35 cellular contexts compared by ENCODE assay signal in the genomic region with DNA sequence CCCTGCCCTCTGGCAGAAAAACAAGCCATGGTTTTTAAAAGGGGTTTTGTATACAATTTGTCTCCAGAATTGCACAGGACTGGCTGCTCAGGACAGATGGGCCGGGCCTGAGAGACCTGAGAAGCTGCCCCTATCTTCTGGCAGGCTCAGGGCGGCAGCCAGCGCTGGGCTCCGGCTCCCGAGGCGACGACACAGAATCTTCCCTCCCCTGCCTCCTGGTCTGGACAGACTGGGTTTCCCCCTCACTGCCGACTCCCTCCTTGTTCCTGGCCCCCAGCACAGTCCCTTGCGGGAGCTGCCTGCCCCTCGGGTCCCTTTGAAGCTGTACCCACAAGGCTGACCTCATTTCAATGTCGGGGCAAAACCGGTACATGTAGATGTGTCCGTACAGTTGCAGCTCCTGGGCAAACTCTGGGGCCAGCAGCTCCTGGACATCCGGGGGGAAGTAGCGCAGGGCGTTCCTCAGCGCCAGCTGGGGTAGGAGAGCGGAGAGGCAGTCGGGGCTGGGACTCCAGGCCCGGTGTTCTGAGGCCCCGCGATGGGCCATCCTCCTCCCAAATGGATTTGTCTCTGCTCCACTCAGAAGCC. TPM values are rescaled to one million over a fixed set of nuclear protein-coding genes. Genes with fewer than 3 reads are reported as not detected.
A peak's percentile ranks its signal among the peaks of the same experiment; 100 is the strongest.
DNase-seq lines count a peak whose midpoint lies in the region; ATAC-seq, FAIRE-seq and TF ChIP-seq lines count a peak whose summit lies in the region.
"Had no signal": no experiment of that assay in that cellular context is flagged by ENCODE, and none has a peak within 500 bp of the region (broad histone marks: within the 10 kb centered on the region; RNA-seq: fewer than 3 reads in every experiment).

No MANE protein-coding gene starts in this region.

- H2BK5ac ChIP-seq in H1 (ENCODE audit: low read depth, low read length): no peak overlapping the region

- H3K9me3 Mint-ChIP-seq in naive thymus-derived CD4-positive, alpha-beta T cell: no peaks in the 10 kb centered on the region
- H3K9me3 Mint-ChIP-seq: activated CD4-positive, alpha-beta memory T cell treated with anti-CD3 and anti-CD28 coated beads for 36 hours; activated naive CD4-positive, alpha-beta T cell treated with anti-CD3 and anti-CD28 coated beads, Interleukin-2, amount 10 ng/mL, durations not matched to agents 7 days and 5 days; activated T-helper 1 cell treated with anti-CD3 and anti-CD28 coated beads, Interleukin-12 subunit alpha, Interleukin-12 subunit beta, Interleukin-2, Interleukin-4 antibody, amounts not matched to agents 30 ng/mL and 10 ng/mL and 1 ng/mL, durations not matched to agents 14 hours and 24 hours and 36 hours; CD8-positive, alpha-beta memory T cell; H9; immature natural killer cell; naive B cell had no signal

- no peaks in the 10 kb centered on the region for H3K36me3 Mint-ChIP-seq in naive thymus-derived CD4-positive, alpha-beta T cell
- H3K36me3 Mint-ChIP-seq: activated CD4-positive, alpha-beta memory T cell treated with anti-CD3 and anti-CD28 coated beads for 36 hours; activated naive CD4-positive, alpha-beta T cell treated with anti-CD3 and anti-CD28 coated beads, Interleukin-2, amount 10 ng/mL, durations not matched to agents 7 days and 5 days; CD8-positive, alpha-beta memory T cell; immature natural killer cell; naive B cell had no signal

- H3K27ac ChIP-seq in H1 (ENCODE audit: low read depth, low read length) (no peak overlapping the region), aorta (ENCODE audit: low read depth in 1 of 2, low read length in 2 of 2) (no peak overlapping the region)
- H3K27ac ChIP-seq in naive thymus-derived CD4-positive, alpha-beta T cell (ENCODE audit: low read depth, low read length): no peak overlapping the region
- H3K27ac ChIP-seq: brain microvascular endothelial cell, gastrocnemius medialis had no signal

- H3K4me3 ChIP-seq in H1 (ENCODE audit: extremely low read depth in 1 of 4, insufficient read depth in 2 of 4, low read depth in 3 of 4, low read length in 4 of 4): no peak overlapping the region
- H3K4me3 ChIP-seq in naive thymus-derived CD4-positive, alpha-beta T cell (ENCODE audit: low read length): no peak overlapping the region
- no peak overlapping the region for H3K4me3 ChIP-seq in aorta (ENCODE audit: low read length in 2 of 2)
- H3K4me3 ChIP-seq: gastrocnemius medialis, MG63 had no signal

- H3K23ac ChIP-seq in H1 (ENCODE audit: insufficient read length): no peak overlapping the region

- no peak for TF ChIP-seq CTCF in H1 (IDR thresholded peaks at IDR 0.05; ENCODE audit: control extremely low read depth in 1 of 3, insufficient read depth in 1 of 3, low read depth in 1 of 3, low read length in 3 of 3)

- H3K4me1 Mint-ChIP-seq in naive thymus-derived CD4-positive, alpha-beta T cell: no peaks in the 10 kb centered on the region
- H3K4me1 Mint-ChIP-seq: activated naive CD4-positive, alpha-beta T cell treated with anti-CD3 and anti-CD28 coated beads, Interleukin-2, amount 10 ng/mL, durations not matched to agents 7 days and 5 days; CD8-positive, alpha-beta memory T cell; H9; immature natural killer cell; naive B cell had no signal

- H3K4me1 ChIP-seq in H1 (replicated peaks in 1 of 4; ENCODE audit: control insufficient read depth in 3 of 4, insufficient read depth in 4 of 4, low read length in 3 of 4) (no peaks in the 10 kb centered on the region), aorta (ENCODE audit: control insufficient read depth in 1 of 2, insufficient read depth in 2 of 2, low read length in 2 of 2) (no peaks in the 10 kb centered on the region)
- no peaks in the 10 kb centered on the region for H3K4me1 ChIP-seq in naive thymus-derived CD4-positive, alpha-beta T cell (ENCODE audit: control insufficient read depth in 2 of 2, insufficient read depth in 2 of 2, low read length in 2 of 2)

- WGBS in H1 (ENCODE audit: extremely low coverage in 1 of 2, insufficient coverage in 1 of 2, insufficient read length in 1 of 2, insufficient replicate concordance in 2 of 2, low coverage in 1 of 2, low lambda C conversion rate in 2 of 2, missing lambda C conversion rate in 1 of 2), 2 experiments: 89% methylated on average over 22 of the region's 22 CpGs; no CpG with 5 or more reads in 1 of the 2 experiments
- 78 to 79% methylated on average over 22 of the region's 22 CpGs for WGBS in aorta, 2 donors

- no peak for FAIRE-seq in H1 (lab: Jason Lieb, UNC)
- FAIRE-seq in GM19239 (lab: Jason Lieb, UNC): no peak
- FAIRE-seq: small intestine had no signal

- no peak overlapping the region for H3K4me3 Mint-ChIP-seq in naive thymus-derived CD4-positive, alpha-beta T cell
- H3K4me3 Mint-ChIP-seq: activated CD4-positive, alpha-beta memory T cell treated with anti-CD3 and anti-CD28 coated beads for 36 hours; activated naive CD4-positive, alpha-beta T cell treated with anti-CD3 and anti-CD28 coated beads, Interleukin-2, amount 10 ng/mL, durations not matched to agents 7 days and 5 days; activated T-helper 1 cell treated with anti-CD3 and anti-CD28 coated beads, Interleukin-12 subunit alpha, Interleukin-12 subunit beta, Interleukin-2, Interleukin-4 antibody, amounts not matched to agents 30 ng/mL and 10 ng/mL and 1 ng/mL, durations not matched to agents 14 hours and 24 hours and 36 hours; CD8-positive, alpha-beta memory T cell; H9; immature natural killer cell; naive B cell had no signal

- H2BK120ac ChIP-seq in H1 (replicated peaks; ENCODE audit: low read depth, low read length): no peak overlapping the region

- no peak overlapping the region for H3K4ac ChIP-seq in H1 (replicated peaks; ENCODE audit: insufficient read length, low read depth, low read length)

- H3K18ac ChIP-seq in H1 (ENCODE audit: extremely low read depth, low read length): no peak overlapping the region

- no peaks in the 10 kb centered on the region for H3K79me2 ChIP-seq in H1 (ENCODE audit: control insufficient read depth in 1 of 2, insufficient read depth in 2 of 2, low read length in 2 of 2)

- DNase-seq in Right ventricle myocardium superior (peak; percentile 26), left ventricle myocardium superior (no peak), H1 (ENCODE audit: low read depth in 1 of 2, low spot score in 2 of 2) (no peak), aorta (peak; percentile 32 to 55), GM19239 (ENCODE audit: insufficient read length, low spot score) (no peak), NCI-H774 (lab: John Stamatoyannopoulos, UW) (no peak)
- DNase-seq in naive thymus-derived CD4-positive, alpha-beta T cell: no peak
- DNase-seq: activated CD4-positive, alpha-beta memory T cell treated with anti-CD3 and anti-CD28 coated beads for 36 hours; activated CD4-positive, alpha-beta T cell treated with anti-CD3 and anti-CD28 coated beads for 1 hour; activated CD8-positive, alpha-beta memory T cell treated with anti-CD3 and anti-CD28 coated beads, Interleukin-2, amount 50 U/mL, for 4 hours; activated naive CD4-positive, alpha-beta T cell treated with anti-CD3 and anti-CD28 coated beads, Interleukin-2, amount 10 ng/mL, durations not matched to agents 7 days and 5 days; amniotic stem cell; brain microvascular endothelial cell; DMS153; gastrocnemius medialis; H9; hypothalamus; immature natural killer cell; KG1; midbrain; naive B cell; NCI-H2029 treated with DMSO at 0.1 percent for 48 hours; NCI-H524 treated with DMSO at 0.1 percent for 48 hours; occipital lobe; OCI-M1; small intestine; stimulated activated naive CD4-positive, alpha-beta T cell had no signal

- H4K8ac ChIP-seq in H1 (ENCODE audit: extremely low read depth, insufficient read depth, low read length): peak overlapping the region; percentile 12; the same call in 1 of the 2 replicates

- CTCF ChIA-PET in H1 (lab: Charles Lee; ENCODE audit: partially characterized antibody): interaction anchor here (0.6 to 5.8 kb wide), 11 partner anchors 11 to 963 kb away, joined by 3 to 35 read pairs (median 3); partner anchors contain the start of gene CHST13
- CTCF ChIA-PET in naive thymus-derived CD4-positive, alpha-beta T cell (lab: Charles Lee): interaction anchor here (2.1 kb wide), 1 partner anchor 13 kb away, joined by 10 read pairs; the partner anchor contains the start of gene CHST13

- TF ChIP-seq RAD21 in H1 (IDR thresholded peaks at IDR 0.05 in 1 of 2, conservative IDR thresholded peaks at IDR 0.05 in 1 of 2; ENCODE audit: low read depth in 2 of 2, low read length in 2 of 2): no peak

- peaks cover 0 to 4% (median 0%) of the 10 kb centered on the region in 5 donors for H3K27me3 Mint-ChIP-seq in naive thymus-derived CD4-positive, alpha-beta T cell
- H3K27me3 Mint-ChIP-seq: activated CD4-positive, alpha-beta memory T cell treated with anti-CD3 and anti-CD28 coated beads for 36 hours; activated naive CD4-positive, alpha-beta T cell treated with anti-CD3 and anti-CD28 coated beads, Interleukin-2, amount 10 ng/mL, durations not matched to agents 7 days and 5 days had no signal

- H3K27ac Mint-ChIP-seq in naive thymus-derived CD4-positive, alpha-beta T cell: no peak overlapping the region
- H3K27ac Mint-ChIP-seq: activated CD4-positive, alpha-beta memory T cell treated with anti-CD3 and anti-CD28 coated beads for 36 hours; activated naive CD4-positive, alpha-beta T cell treated with anti-CD3 and anti-CD28 coated beads, Interleukin-2, amount 10 ng/mL, durations not matched to agents 7 days and 5 days; activated T-helper 1 cell treated with anti-CD3 and anti-CD28 coated beads, Interleukin-12 subunit alpha, Interleukin-12 subunit beta, Interleukin-2, Interleukin-4 antibody, amounts not matched to agents 30 ng/mL and 10 ng/mL and 1 ng/mL, durations not matched to agents 14 hours and 24 hours and 36 hours; immature natural killer cell; naive B cell had no signal

- intact Hi-C loops in Right ventricle myocardium superior (cut with DNase I) (no loop called here), left ventricle myocardium superior (cut with micrococcal nuclease) (no loop called here), aorta (cut with DNase I) (no loop called here)
- intact Hi-C loops in naive thymus-derived CD4-positive, alpha-beta T cell (cut with micrococcal nuclease): no loop called here

- no peak overlapping the region for H2BK15ac ChIP-seq in H1 (ENCODE audit: low read length)

- H3K56ac ChIP-seq in H1 (replicated peaks; ENCODE audit: insufficient read length, low read depth, low read length): no peak overlapping the region

- H3K9ac ChIP-seq in H1 (replicated peaks in 1 of 4; ENCODE audit: extremely low read depth in 1 of 4, low read depth in 3 of 4, low read length in 3 of 4): no peak overlapping the region

- no peaks in the 10 kb centered on the region for H3K9me3 ChIP-seq in H1 (ENCODE audit: insufficient read depth in 2 of 2, low read depth in 1 of 2, low read length in 1 of 2)
- no peaks in the 10 kb centered on the region for H3K9me3 ChIP-seq in naive thymus-derived CD4-positive, alpha-beta T cell (ENCODE audit: control insufficient read depth in 2 of 3, low read length in 3 of 3)
- H3K9me3 ChIP-seq in aorta (ENCODE audit: control insufficient read depth, low read length): no peaks in the 10 kb centered on the region
- H3K9me3 ChIP-seq: gastrocnemius medialis, MG63 had no signal

- no peak overlapping the region for H3K14ac ChIP-seq in H1 (ENCODE audit: insufficient read length)

- H4K91ac ChIP-seq in H1 (replicated peaks; ENCODE audit: insufficient read length, low read length): no peak overlapping the region

- H3K27me3 ChIP-seq in H1 (replicated peaks in 1 of 4; ENCODE audit: control insufficient read depth in 3 of 4, extremely low read depth in 1 of 4, insufficient read depth in 3 of 4, low read length in 3 of 4) (no peaks in the 10 kb centered on the region), aorta (ENCODE audit: control insufficient read depth in 1 of 2, insufficient read depth in 2 of 2, low read length in 1 of 2) (no peaks in the 10 kb centered on the region)
- no peaks in the 10 kb centered on the region for H3K27me3 ChIP-seq in naive thymus-derived CD4-positive, alpha-beta T cell (ENCODE audit: control insufficient read depth in 2 of 2, insufficient read depth in 2 of 2, low read length in 2 of 2)
- H3K27me3 ChIP-seq: brain microvascular endothelial cell, gastrocnemius medialis, MG63 had no signal

- H3K79me1 ChIP-seq in H1 (ENCODE audit: low read depth, low read length): no peaks in the 10 kb centered on the region

- ATAC-seq in Right ventricle myocardium superior (ENCODE audit: poor library complexity) (no peak), left ventricle myocardium superior (no peak), aorta (ENCODE audit: low FRiP score) (no peak)
- ATAC-seq in naive thymus-derived CD4-positive, alpha-beta T cell: peak; percentile 14
- ATAC-seq: left lobe of liver had no signal

- no peak overlapping the region for H2BK12ac ChIP-seq in H1 (ENCODE audit: low read depth, low read length)

- H4K20me1 ChIP-seq in H1 (replicated peaks in 1 of 2; ENCODE audit: control insufficient read depth in 1 of 2, insufficient read depth in 2 of 2, low read length in 2 of 2): no peaks in the 10 kb centered on the region

- H2BK20ac ChIP-seq in H1 (ENCODE audit: low read length): no peak overlapping the region

- H3K36me3 ChIP-seq in H1 (ENCODE audit: control insufficient read depth in 2 of 4, insufficient read depth in 4 of 4, low read length in 3 of 4): no peaks in the 10 kb centered on the region
- H3K36me3 ChIP-seq in naive thymus-derived CD4-positive, alpha-beta T cell (ENCODE audit: control insufficient read depth in 2 of 3, insufficient read depth in 3 of 3, low read length in 3 of 3): no peaks in the 10 kb centered on the region
- no peaks in the 10 kb centered on the region for H3K36me3 ChIP-seq in aorta (ENCODE audit: control insufficient read depth in 1 of 2, insufficient read depth in 2 of 2, low read length in 1 of 2)
- H3K36me3 ChIP-seq: brain microvascular endothelial cell, gastrocnemius medialis, MG63 had no signal

- POLR2A ChIA-PET in H1 (lab: Charles Lee; ENCODE audit: partially characterized antibody): interaction anchor here (0.7 to 1.2 kb wide), 2 partner anchors 35 to 37 kb away, joined by 3 read pairs; no protein-coding TSS in a partner anchor
- POLR2A ChIA-PET in naive thymus-derived CD4-positive, alpha-beta T cell (lab: Charles Lee): no interaction called here

- H3K23me2 ChIP-seq in H1 (ENCODE audit: low read depth, low read length): no peaks in the 10 kb centered on the region; the same call in 1 of the 2 replicates

- H2AK5ac ChIP-seq in H1 (ENCODE audit: low read depth, low read length): no peak overlapping the region

- H2AFZ ChIP-seq in H1 (ENCODE audit: low read length): 0 out of 2 replicates have a peak overlapping the region, but pooled peaks have one; percentile 43

- H4K5ac ChIP-seq in H1 (ENCODE audit: insufficient read length, low read depth, low read length): no peak overlapping the region

- no peak for TF ChIP-seq EP300 in H1 (IDR thresholded peaks at IDR 0.05; ENCODE audit: borderline replicate concordance in 1 of 2, low read depth in 2 of 2, low read length in 2 of 2)

- H3K4me2 ChIP-seq in H1 (ENCODE audit: insufficient read depth in 1 of 2, low read depth in 2 of 2, low read length in 2 of 2): no peak overlapping the region

- TF ChIP-seq POLR2A in H1 (IDR thresholded peaks at IDR 0.05; ENCODE audit: control extremely low read depth in 1 of 2, low read depth in 2 of 2, low read length in 2 of 2): no peak

RNA-seq across cellular contexts. Expression of gene UROC1, which starts 7.2 kb away (rescaled TPM):
- total RNA-seq in Right ventricle myocardium superior: not detected
- not detected for total RNA-seq in left ventricle myocardium superior
- total RNA-seq in H1 (2021; fragmentation: NEBNext Ultra II Directional; extraction: Animal tissue kit (Norgen Biotek cat#: 25700)): not detected in 2 replicates
- polyA plus RNA-seq in H1 (2011; rRNA removed): 0.03 and 0.09 TPM in 2 replicates
- 0.05 TPM for polyA plus RNA-seq in H1 (2011; cell fraction: cytosol; rRNA removed)
- 0.10 TPM for polyA plus RNA-seq in H1 (2011; cell fraction: nucleus; rRNA removed)
- 0.05 TPM in 2 of 4 replicates, not detected in the others for polyA plus RNA-seq in H1 (2012, experiment 1 of 2)
- polyA plus RNA-seq in H1 (2012, experiment 2 of 2): not detected
- not detected for polyA plus RNA-seq in H1 (2013, experiment 1 of 2)
- 0.04 TPM for polyA plus RNA-seq in H1 (2013, experiment 2 of 2)
- 0.05 TPM in 1 of 2 replicates, not detected in the other for polyA minus RNA-seq in H1 (2011; rRNA and poly(A)+ RNA removed)
- not detected for polyA minus RNA-seq in H1 (2011; cell fraction: cytosol; rRNA and poly(A)+ RNA removed)
- not detected for polyA minus RNA-seq in H1 (2011; cell fraction: nucleus; rRNA and poly(A)+ RNA removed)
- total RNA-seq in naive thymus-derived CD4-positive, alpha-beta T cell: not detected
- polyA plus RNA-seq in naive thymus-derived CD4-positive, alpha-beta T cell: not detected
- total RNA-seq in aorta: not detected
- not detected for polyA plus RNA-seq in aorta
- total RNA-seq: activated CD4-positive, alpha-beta memory T cell treated with anti-CD3 and anti-CD28 coated beads for 36 hours; activated T-helper 1 cell treated with anti-CD3 and anti-CD28 coated beads, Interleukin-12 subunit alpha, Interleukin-12 subunit beta, Interleukin-2, Interleukin-4 antibody, amounts not matched to agents 30 ng/mL and 10 ng/mL and 1 ng/mL, durations not matched to agents 14 hours and 24 hours and 36 hours; CD8-positive, alpha-beta memory T cell; H9; occipital lobe; T-helper 2 cell treated with Interferon-gamma antibody and Interleukin-4, amounts not matched to agents 100 ng/mL and 5 ng/mL, for 36 hours; temporal lobe; ureter had no signal
- polyA plus RNA-seq: CD8-positive, alpha-beta memory T cell; immature natural killer cell had no signal

RNA-seq across cellular contexts. Expression of gene CHST13, which starts 13.5 kb away (rescaled TPM):
- total RNA-seq in Right ventricle myocardium superior (0.11 TPM), left ventricle myocardium superior (0.45 TPM), aorta (under 1 TPM; 0.33 to 0.55 TPM)
- total RNA-seq in H1 (2021; fragmentation: NEBNext Ultra II Directional; extraction: Animal tissue kit (Norgen Biotek cat#: 25700)): 5.4 and 5.9 TPM in 2 replicates
- polyA plus RNA-seq in H1 (2011; rRNA removed) (11.7 and 15.6 TPM in 2 replicates), aorta (not detected)
- polyA plus RNA-seq in H1 (2011; cell fraction: cytosol; rRNA removed): 7.5 TPM
- 7.6 TPM for polyA plus RNA-seq in H1 (2011; cell fraction: nucleus; rRNA removed)
- polyA plus RNA-seq in H1 (2012, experiment 1 of 2): 2.1 to 6.2 TPM (median 5.1 TPM) in 4 replicates
- polyA plus RNA-seq in H1 (2012, experiment 2 of 2): 5.3 TPM
- 9.0 TPM for polyA plus RNA-seq in H1 (2013, experiment 1 of 2)
- 9.3 TPM for polyA plus RNA-seq in H1 (2013, experiment 2 of 2)
- 0.22 and 0.57 TPM in 2 replicates for polyA minus RNA-seq in H1 (2011; rRNA and poly(A)+ RNA removed)
- polyA minus RNA-seq in H1 (2011; cell fraction: cytosol; rRNA and poly(A)+ RNA removed): 4.1 TPM
- 2.8 TPM for polyA minus RNA-seq in H1 (2011; cell fraction: nucleus; rRNA and poly(A)+ RNA removed)
- total RNA-seq in naive thymus-derived CD4-positive, alpha-beta T cell: 1 to 10 TPM in 1 of 5 experiments, under 1 TPM in 3, not detected in 1; 0.21 to 3.8 (median 0.54) TPM
- not detected for polyA plus RNA-seq in naive thymus-derived CD4-positive, alpha-beta T cell
- total RNA-seq: activated CD4-positive, alpha-beta memory T cell treated with anti-CD3 and anti-CD28 coated beads for 36 hours; activated T-helper 1 cell treated with anti-CD3 and anti-CD28 coated beads, Interleukin-12 subunit alpha, Interleukin-12 subunit beta, Interleukin-2, Interleukin-4 antibody, amounts not matched to agents 30 ng/mL and 10 ng/mL and 1 ng/mL, durations not matched to agents 14 hours and 24 hours and 36 hours; cerebellum; occipital lobe; T-helper 2 cell treated with Interferon-gamma antibody and Interleukin-4, amounts not matched to agents 100 ng/mL and 5 ng/mL, for 36 hours; temporal lobe; ureter had no signal
- polyA plus RNA-seq: CD8-positive, alpha-beta memory T cell had no signal

RNA-seq across cellular contexts. Expression of gene ZXDC, which starts 34.7 kb away (rescaled TPM):
- total RNA-seq in Right ventricle myocardium superior (16.1 TPM), left ventricle myocardium superior (17.9 TPM), aorta (10 to 100 TPM; 35.7 to 37.5 TPM)
- total RNA-seq in H1 (2021; fragmentation: NEBNext Ultra II Directional; extraction: Animal tissue kit (Norgen Biotek cat#: 25700)): 23.0 and 24.3 TPM in 2 replicates
- polyA plus RNA-seq in H1 (2011; rRNA removed) (12.7 and 19.1 TPM in 2 replicates), aorta (10 to 100 TPM in 1 of 2 donors, 1 to 10 TPM in 1; 4.4 to 15.9 TPM)
- polyA plus RNA-seq in H1 (2011; cell fraction: cytosol; rRNA removed): 14.3 TPM
- polyA plus RNA-seq in H1 (2011; cell fraction: nucleus; rRNA removed): 44.2 TPM
- 11.1 to 14.1 TPM (median 13.0 TPM) in 4 replicates for polyA plus RNA-seq in H1 (2012, experiment 1 of 2)
- polyA plus RNA-seq in H1 (2012, experiment 2 of 2): 6.2 TPM
- polyA plus RNA-seq in H1 (2013, experiment 1 of 2): 10.8 TPM
- polyA plus RNA-seq in H1 (2013, experiment 2 of 2): 8.9 TPM
- polyA minus RNA-seq in H1 (2011; rRNA and poly(A)+ RNA removed): 34.3 and 34.8 TPM in 2 replicates
- polyA minus RNA-seq in H1 (2011; cell fraction: cytosol; rRNA and poly(A)+ RNA removed): 19.7 TPM
- 50.7 TPM for polyA minus RNA-seq in H1 (2011; cell fraction: nucleus; rRNA and poly(A)+ RNA removed)
- total RNA-seq in naive thymus-derived CD4-positive, alpha-beta T cell: 10 to 100 TPM; 33.7 to 71.9 (median 67.6) TPM
- polyA plus RNA-seq in naive thymus-derived CD4-positive, alpha-beta T cell: 10 to 100 TPM; 10.3 to 24.1 TPM

RNA-seq across cellular contexts. Expression of gene C3orf22, which starts 48.3 kb away (rescaled TPM):
- not detected for total RNA-seq in Right ventricle myocardium superior
- total RNA-seq in left ventricle myocardium superior: not detected
- total RNA-seq in H1 (2021; fragmentation: NEBNext Ultra II Directional; extraction: Animal tissue kit (Norgen Biotek cat#: 25700)): not detected in 2 replicates
- polyA plus RNA-seq in H1 (2011; rRNA removed): not detected in 2 replicates
- not detected for polyA plus RNA-seq in H1 (2011; cell fraction: cytosol; rRNA removed)
- polyA plus RNA-seq in H1 (2011; cell fraction: nucleus; rRNA removed): not detected
- not detected in 4 replicates for polyA plus RNA-seq in H1 (2012, experiment 1 of 2)
- polyA plus RNA-seq in H1 (2012, experiment 2 of 2): not detected
- polyA plus RNA-seq in H1 (2013, experiment 1 of 2): not detected
- polyA plus RNA-seq in H1 (2013, experiment 2 of 2): not detected
- not detected in 2 replicates for polyA minus RNA-seq in H1 (2011; rRNA and poly(A)+ RNA removed)
- not detected for polyA minus RNA-seq in H1 (2011; cell fraction: cytosol; rRNA and poly(A)+ RNA removed)
- polyA minus RNA-seq in H1 (2011; cell fraction: nucleus; rRNA and poly(A)+ RNA removed): not detected
- not detected for total RNA-seq in naive thymus-derived CD4-positive, alpha-beta T cell
- not detected for polyA plus RNA-seq in naive thymus-derived CD4-positive, alpha-beta T cell
- total RNA-seq in aorta: not detected
- not detected for polyA plus RNA-seq in aorta
- total RNA-seq: activated CD4-positive, alpha-beta memory T cell treated with anti-CD3 and anti-CD28 coated beads for 36 hours; activated T-helper 1 cell treated with anti-CD3 and anti-CD28 coated beads, Interleukin-12 subunit alpha, Interleukin-12 subunit beta, Interleukin-2, Interleukin-4 antibody, amounts not matched to agents 30 ng/mL and 10 ng/mL and 1 ng/mL, durations not matched to agents 14 hours and 24 hours and 36 hours; CD8-positive, alpha-beta memory T cell; gastrocnemius medialis; H9; left lobe of liver; occipital lobe; T-helper 2 cell treated with Interferon-gamma antibody and Interleukin-4, amounts not matched to agents 100 ng/mL and 5 ng/mL, for 36 hours; temporal lobe; ureter had no signal
- polyA plus RNA-seq: CD8-positive, alpha-beta memory T cell; immature natural killer cell; small intestine had no signal

Comparison
In these comparisons a context has a peak if more than half of its experiments do, and no peak if none do; other contexts are left out.
1. DNase-seq: peak in Right ventricle myocardium superior (single experiment) and aorta (2 of 2); none in left ventricle myocardium superior (single experiment), H1 (0 of 2), naive thymus-derived CD4-positive, alpha-beta T cell (0 of 9), GM19239 (single experiment) and NCI-H774 (single experiment).